ENCODE assay signal across 10 cellular contexts in the genomic region with DNA sequence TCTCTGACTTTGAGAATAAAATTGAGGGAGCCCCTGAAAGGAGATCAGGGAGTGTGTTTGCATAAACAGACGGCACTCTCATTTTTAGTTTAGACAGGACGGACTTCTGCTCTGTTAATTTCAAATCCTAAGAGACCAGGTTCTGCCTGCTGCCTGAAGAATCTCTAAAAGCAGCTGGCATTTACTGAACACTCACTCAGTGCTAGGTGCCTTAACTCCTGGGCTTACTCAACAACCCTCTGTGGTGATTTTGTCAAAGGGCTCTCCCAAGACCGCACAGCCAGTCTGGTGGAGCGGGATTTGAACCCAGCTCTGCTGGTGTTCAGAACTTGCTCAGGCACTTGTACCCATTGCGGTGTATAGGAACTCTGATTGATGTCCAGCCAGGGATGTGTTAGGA. TPM values are rescaled to one million over a fixed set of nuclear protein-coding genes. Genes with fewer than 3 reads are reported as not detected.
DNase-seq lines count a peak whose midpoint lies in the region; FAIRE-seq and TF ChIP-seq lines count a peak whose summit lies in the region.
"Had no signal": no experiment of that assay in that cellular context is flagged by ENCODE, and none has a peak within 500 bp of the region (broad histone marks: within the 10 kb centered on the region; RNA-seq: fewer than 3 reads in every experiment).

No MANE protein-coding gene starts in this region.

- H3K9me3 ChIP-seq in iPS-18a (ENCODE audit: control insufficient read depth, low read depth, low read length) (no peaks in the 10 kb centered on the region), stomach (no peaks in the 10 kb centered on the region)
- H3K9me3 ChIP-seq: tibial artery had no signal

- H3K27ac ChIP-seq in iPS-18a (ENCODE audit: low read length) (no peak overlapping the region), stomach (peak overlapping the region; percentile 94 to 99 (median 96))
- H3K27ac ChIP-seq: tibial artery had no signal

- intact Hi-C loops in activated CD4-positive, alpha-beta T cell treated with anti-CD3 and anti-CD28 coated beads, Interleukin-2, amount 10 ng/mL, durations not matched to agents 24 days and 14 days (cut with micrococcal nuclease), result loop anchor here (5.0 kb wide), 1 partner anchor 941 kb away; the partner anchor contains the start of gene MLEC
- intact Hi-C loops in stomach (cut with DNase I; ENCODE audit: low total_unique reads), result loop anchor here (10.0 kb wide), 1 partner anchor 46 kb away; no protein-coding TSS in a partner anchor

- H3K36me3 ChIP-seq in iPS-18a (ENCODE audit: control insufficient read depth, low read depth, low read length), result peaks cover 6% of the 10 kb centered on the region
- H3K36me3 ChIP-seq in stomach, result no peaks in the 10 kb centered on the region
- H3K36me3 ChIP-seq: tibial artery had no signal

- H3K27me3 ChIP-seq in iPS-18a (ENCODE audit: control insufficient read depth, insufficient read depth, low read length) (no peaks in the 10 kb centered on the region), stomach (no peaks in the 10 kb centered on the region)
- H3K27me3 ChIP-seq: tibial artery had no signal

- no peaks in the 10 kb centered on the region for H3K9me3 Mint-ChIP-seq in activated CD4-positive, alpha-beta T cell treated with anti-CD3 and anti-CD28 coated beads, Interleukin-2, amount 10 ng/mL, durations not matched to agents 24 days and 14 days

- peak overlapping the region; percentile 86 for H3K4me3 Mint-ChIP-seq in activated CD4-positive, alpha-beta T cell treated with anti-CD3 and anti-CD28 coated beads, Interleukin-2, amount 10 ng/mL, durations not matched to agents 24 days and 14 days

- H3K27me3 Mint-ChIP-seq in activated CD4-positive, alpha-beta T cell treated with anti-CD3 and anti-CD28 coated beads, Interleukin-2, amount 10 ng/mL, durations not matched to agents 24 days and 14 days, result no peaks in the 10 kb centered on the region

- no peak for FAIRE-seq in H54 (lab: Jason Lieb, UNC)

- peak overlapping the region; percentile 75 for H3K4me3 ChIP-seq in WI38 (ENCODE audit: low read depth, low read length)
- H3K4me3 ChIP-seq in iPS-18a (ENCODE audit: low read length), result peak overlapping the region; percentile 76
- H3K4me3 ChIP-seq in stomach, result peak overlapping the region in 3 of 4 donors; percentile 63 to 89 (median 65)

- DNase-seq in activated CD4-positive, alpha-beta T cell treated with anti-CD3 and anti-CD28 coated beads, Interleukin-2, amount 10 ng/mL, durations not matched to agents 24 days and 14 days, result peak; percentile 68
- DNase-seq in activated CD4-positive, alpha-beta T cell treated with anti-CD3 and anti-CD28 coated beads, Interleukin-2, amount 50 U/mL, for 4 hours, result no peak
- DNase-seq in stomach (no peak), AG08396 (ENCODE audit: low spot score) (no peak), NCI-H187 treated with DMSO at 0.1 percent for 48 hours (lab: John Stamatoyannopoulos, UW) (no peak), H54 (ENCODE audit: insufficient read length, low spot score) (no peak)
- DNase-seq: tibial artery had no signal

- peaks cover 44% of the 10 kb centered on the region for H3K36me3 Mint-ChIP-seq in activated CD4-positive, alpha-beta T cell treated with anti-CD3 and anti-CD28 coated beads, Interleukin-2, amount 10 ng/mL, durations not matched to agents 24 days and 14 days (ENCODE audit: low read depth)

- TF ChIP-seq EP300 in stomach (IDR thresholded peaks at IDR 0.05), result no peak

- H3K4me1 ChIP-seq in iPS-18a (ENCODE audit: control insufficient read depth, low read depth, low read length), result peaks cover 38% of the 10 kb centered on the region
- H3K4me1 ChIP-seq in stomach, result peaks cover 57 to 84% (median 68%) of the 10 kb centered on the region in 4 donors

- 63 to 70% (median 66%) methylated on average over 5 of the region's 5 CpGs for WGBS in stomach, 5 donors

- TF ChIP-seq POLR2A in stomach (IDR thresholded peaks at IDR 0.05) (no peak), H54 (IDR thresholded peaks at IDR 0.05; ENCODE audit: low read depth, low read length) (no peak)

- H3K9ac ChIP-seq in iPS-18a (ENCODE audit: low read length), result peak overlapping the region; percentile 70

- H3K27ac Mint-ChIP-seq in activated CD4-positive, alpha-beta T cell treated with anti-CD3 and anti-CD28 coated beads, Interleukin-2, amount 10 ng/mL, durations not matched to agents 24 days and 14 days, result peak overlapping the region; percentile 97

- no peak for TF ChIP-seq CTCF in WI38 (IDR thresholded peaks at IDR 0.05; ENCODE audit: low read depth, low read length)
- no peak for TF ChIP-seq CTCF in stomach (IDR thresholded peaks at IDR 0.05)

- H3K4me1 Mint-ChIP-seq in activated CD4-positive, alpha-beta T cell treated with anti-CD3 and anti-CD28 coated beads, Interleukin-2, amount 10 ng/mL, durations not matched to agents 24 days and 14 days, result peaks cover 57% of the 10 kb centered on the region

RNA-seq across cellular contexts. Expression of gene ORAI1, which starts 2.2 kb away (rescaled TPM):
- total RNA-seq in activated CD4-positive, alpha-beta T cell treated with anti-CD3 and anti-CD28 coated beads, Interleukin-2, amount 10 ng/mL, durations not matched to agents 24 days and 14 days, result 58.3 and 61.8 TPM in 2 replicates
- 10 to 100 TPM in 2 of 5 donors, 1 to 10 TPM in 2, under 1 TPM in 1; 0.45 to 37.9 (median 7.9) TPM for total RNA-seq in stomach
- polyA plus RNA-seq in stomach, result 10 to 100 TPM in 1 of 3 donors, 1 to 10 TPM in 2; 5.5 to 13.7 (median 9.3) TPM

RNA-seq across cellular contexts. Expression of gene MORN3, which starts 40.9 kb away (rescaled TPM):
- 0.26 and 1.0 TPM in 2 replicates for total RNA-seq in activated CD4-positive, alpha-beta T cell treated with anti-CD3 and anti-CD28 coated beads, Interleukin-2, amount 10 ng/mL, durations not matched to agents 24 days and 14 days
- under 1 TPM in 2 of 5 donors, not detected in 3; under 0.01 to 0.55 TPM for total RNA-seq in stomach
- polyA plus RNA-seq in stomach, result under 1 TPM; 0.20 to 0.87 (median 0.46) TPM
- total RNA-seq: LHCN-M2 had no signal

RNA-seq across cellular contexts. Expression of gene KDM2B, which starts 47.7 kb away (rescaled TPM):
- total RNA-seq in activated CD4-positive, alpha-beta T cell treated with anti-CD3 and anti-CD28 coated beads, Interleukin-2, amount 10 ng/mL, durations not matched to agents 24 days and 14 days, result 60.7 and 62.9 TPM in 2 replicates
- total RNA-seq in stomach, result 10 to 100 TPM in 4 of 5 donors, 1 to 10 TPM in 1; 5.8 to 72.8 (median 17.1) TPM
- 1 to 10 TPM; 7.8 to 9.0 (median 8.0) TPM for polyA plus RNA-seq in stomach
